Comparison of ENCODE assay signal across 1 cellular context in the genomic region with DNA sequence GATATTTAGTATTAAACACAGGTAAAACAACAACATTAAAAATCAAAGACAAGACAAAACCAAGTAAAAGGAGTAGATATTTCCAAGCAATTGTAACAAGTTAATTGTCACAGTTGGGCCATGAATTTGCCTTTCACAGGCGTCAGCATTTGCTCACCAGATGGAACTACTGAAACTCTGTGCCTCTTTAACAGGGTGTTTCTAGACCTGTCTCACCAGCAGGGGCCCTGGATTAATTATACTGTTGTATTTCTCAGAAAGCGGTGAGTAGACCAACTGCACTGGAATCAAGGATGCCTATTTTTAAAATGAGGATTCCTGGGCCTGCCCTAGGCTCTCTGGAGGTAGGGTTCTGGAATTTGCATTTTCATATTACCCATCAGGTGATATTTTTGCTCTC.
TF ChIP-seq lines count a peak whose summit lies in the region.

No MANE protein-coding gene starts in this region.

TF ChIP-seq in K562, 482 proteins besides CTCF, POLR2A, EP300 and RAD21 (continued from another document):
- TF ChIP-seq, protein P1, sequence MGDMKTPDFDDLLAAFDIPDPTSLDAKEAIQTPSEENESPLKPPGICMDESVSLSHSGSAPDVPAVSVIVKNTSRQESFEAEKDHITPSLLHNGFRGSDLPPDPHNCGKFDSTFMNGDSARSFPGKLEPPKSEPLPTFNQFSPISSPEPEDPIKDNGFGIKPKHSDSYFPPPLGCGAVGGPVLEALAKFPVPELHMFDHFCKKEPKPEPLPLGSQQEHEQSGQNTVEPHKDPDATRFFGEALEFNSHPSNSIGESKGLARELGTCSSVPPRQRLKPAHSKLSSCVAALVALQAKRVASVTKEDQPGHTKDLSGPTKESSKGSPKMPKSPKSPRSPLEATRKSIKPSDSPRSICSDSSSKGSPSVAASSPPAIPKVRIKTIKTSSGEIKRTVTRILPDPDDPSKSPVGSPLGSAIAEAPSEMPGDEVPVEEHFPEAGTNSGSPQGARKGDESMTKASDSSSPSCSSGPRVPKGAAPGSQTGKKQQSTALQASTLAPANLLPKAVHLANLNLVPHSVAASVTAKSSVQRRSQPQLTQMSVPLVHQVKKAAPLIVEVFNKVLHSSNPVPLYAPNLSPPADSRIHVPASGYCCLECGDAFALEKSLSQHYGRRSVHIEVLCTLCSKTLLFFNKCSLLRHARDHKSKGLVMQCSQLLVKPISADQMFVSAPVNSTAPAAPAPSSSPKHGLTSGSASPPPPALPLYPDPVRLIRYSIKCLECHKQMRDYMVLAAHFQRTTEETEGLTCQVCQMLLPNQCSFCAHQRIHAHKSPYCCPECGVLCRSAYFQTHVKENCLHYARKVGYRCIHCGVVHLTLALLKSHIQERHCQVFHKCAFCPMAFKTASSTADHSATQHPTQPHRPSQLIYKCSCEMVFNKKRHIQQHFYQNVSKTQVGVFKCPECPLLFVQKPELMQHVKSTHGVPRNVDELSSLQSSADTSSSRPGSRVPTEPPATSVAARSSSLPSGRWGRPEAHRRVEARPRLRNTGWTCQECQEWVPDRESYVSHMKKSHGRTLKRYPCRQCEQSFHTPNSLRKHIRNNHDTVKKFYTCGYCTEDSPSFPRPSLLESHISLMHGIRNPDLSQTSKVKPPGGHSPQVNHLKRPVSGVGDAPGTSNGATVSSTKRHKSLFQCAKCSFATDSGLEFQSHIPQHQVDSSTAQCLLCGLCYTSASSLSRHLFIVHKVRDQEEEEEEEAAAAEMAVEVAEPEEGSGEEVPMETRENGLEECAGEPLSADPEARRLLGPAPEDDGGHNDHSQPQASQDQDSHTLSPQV (IDR thresholded peaks at IDR 0.05): no peak
